In the genomic region with DNA sequence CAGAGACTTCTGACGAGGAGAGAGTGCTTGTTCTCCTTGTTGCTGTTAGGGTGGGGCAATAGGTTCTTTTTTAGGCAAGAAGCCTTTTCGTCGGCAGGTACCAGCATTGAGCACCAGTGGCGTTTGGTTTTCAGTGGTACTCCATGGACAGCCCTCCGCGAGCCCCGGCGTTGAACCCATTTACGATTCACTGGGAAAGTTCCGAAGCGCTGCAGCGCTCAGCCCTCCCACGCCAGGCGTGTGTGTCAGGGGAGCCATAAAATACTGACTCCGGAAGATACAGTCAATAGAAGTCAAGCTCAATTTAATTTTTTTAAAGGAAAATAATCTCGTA, we compare ENCODE assay signal across 8 cellular contexts. TPM values are rescaled to one million over a fixed set of nuclear protein-coding genes. Genes with fewer than 3 reads are reported as not detected.
A peak's percentile ranks its signal among the peaks of the same experiment; 100 is the strongest.
DNase-seq lines count a peak whose midpoint lies in the region; ATAC-seq and TF ChIP-seq lines count a peak whose summit lies in the region.

No MANE protein-coding gene starts in this region.

- H3K27me3 ChIP-seq in iPS-15b (ENCODE audit: control insufficient read depth, insufficient read depth, low read length): peaks cover 12% of the 10 kb centered on the region

- H3K36me3 Mint-ChIP-seq in IgD-negative memory B cell: no peaks in the 10 kb centered on the region
- peaks cover 13 to 17% of the 10 kb centered on the region in 2 donors for H3K36me3 Mint-ChIP-seq in activated naive CD4-positive, alpha-beta T cell treated with anti-CD3 and anti-CD28 coated beads, Interleukin-2, amount 50 U/mL, for 72 hours

- H3K36me3 ChIP-seq in iPS-15b (ENCODE audit: control insufficient read depth, insufficient read depth, low read length): no peaks in the 10 kb centered on the region

- no peak for TF ChIP-seq CTCF in GM10248 (IDR thresholded peaks at IDR 0.05; ENCODE audit: control extremely low read depth, extremely low read depth, low read depth, missing control alignments)

- no peaks in the 10 kb centered on the region for H3K9me3 Mint-ChIP-seq in IgD-negative memory B cell
- H3K9me3 Mint-ChIP-seq in activated naive CD4-positive, alpha-beta T cell treated with anti-CD3 and anti-CD28 coated beads, Interleukin-2, amount 50 U/mL, for 72 hours: no peaks in the 10 kb centered on the region

- H3K27ac Mint-ChIP-seq in IgD-negative memory B cell: peak overlapping the region; percentile 76 to 97 (median 97)
- peak overlapping the region; percentile 92 to 95 for H3K27ac Mint-ChIP-seq in activated naive CD4-positive, alpha-beta T cell treated with anti-CD3 and anti-CD28 coated beads, Interleukin-2, amount 50 U/mL, for 72 hours

- H3K27me3 Mint-ChIP-seq in IgD-negative memory B cell: no peaks in the 10 kb centered on the region

- peaks cover 13% of the 10 kb centered on the region for H3K4me1 ChIP-seq in iPS-15b (ENCODE audit: control insufficient read depth, insufficient read depth, low read length)

- H3K4me3 ChIP-seq in iPS-15b (ENCODE audit: low read depth, low read length): peak overlapping the region; percentile 76

- CTCF ChIA-PET in GM10248 (lab: Yijun Ruan, JAX): interaction anchor here (1.0 to 1.8 kb wide), 3 partner anchors 11 to 14 kb away, joined by 4 to 8 read pairs (median 6); no protein-coding TSS in a partner anchor

- H3K4me3 Mint-ChIP-seq in IgD-negative memory B cell: peak overlapping the region in 2 of 4 donors; percentile 90 to 96

- ATAC-seq in activated naive CD4-positive, alpha-beta T cell treated with anti-CD3 and anti-CD28 coated beads, Interleukin-2, amount 50 U/mL, for 72 hours: peak in 1 of 2 donors; percentile 48

- H3K9ac ChIP-seq in iPS-15b (ENCODE audit: low read depth, low read length): peak overlapping the region; percentile 4

- H3K4me1 Mint-ChIP-seq in IgD-negative memory B cell: peaks cover 7 to 12% (median 9%) of the 10 kb centered on the region in 3 donors

- no peaks in the 10 kb centered on the region for H3K9me3 ChIP-seq in iPS-15b (ENCODE audit: control insufficient read depth, insufficient read depth, low read length)

- POLR2A ChIA-PET in GM10248 (lab: Yijun Ruan, JAX): interaction anchor here (0.7 kb wide), 1 partner anchor 489 kb away, joined by 3 read pairs; a partner anchor contains a TSS

- DNase-seq in CD1c-positive myeloid dendritic cell (ENCODE audit: extremely low spot score) (peak; percentile 82), GM10248 (ENCODE audit: extremely low spot score) (no peak), NCI-H2029 (lab: John Stamatoyannopoulos, UW) (no peak), NCI-H2107 treated with DMSO at 0.1 percent for 48 hours (lab: John Stamatoyannopoulos, UW; ENCODE audit: unreplicated experiment) (no peak)
- no peak for DNase-seq in activated naive CD4-positive, alpha-beta T cell treated with anti-CD3 and anti-CD28 coated beads, Interleukin-2, amount 50 U/mL, for 72 hours (ENCODE audit: low spot score in 2 of 2)
- DNase-seq in stimulated activated CD4-positive, alpha-beta T cell treated with anti-CD3 and anti-CD28 coated beads, Interleukin-2, amount 100 ng/mL, for 4 hours (ENCODE audit: low read depth): peak; percentile 45

RNA-seq across cellular contexts. Expression of a gene that starts 0.5 kb away (rescaled TPM):
- polyA plus RNA-seq in IgD-negative memory B cell: 41.2 TPM
- 10 to 100 TPM; 59.4 to 63.4 TPM for total RNA-seq in activated naive CD4-positive, alpha-beta T cell treated with anti-CD3 and anti-CD28 coated beads, Interleukin-2, amount 50 U/mL, for 72 hours

Comparison
In these comparisons a context has a peak if more than half of its experiments do, and no peak if none do; other contexts are left out.
1. DNase-seq: peak in CD1c-positive myeloid dendritic cell (single experiment) and stimulated activated CD4-positive, alpha-beta T cell treated with anti-CD3 and anti-CD28 coated beads, Interleukin-2, amount 100 ng/mL, for 4 hours (single experiment); none in activated naive CD4-positive, alpha-beta T cell treated with anti-CD3 and anti-CD28 coated beads, Interleukin-2, amount 50 U/mL, for 72 hours (0 of 2), GM10248 (single experiment), NCI-H2029 (single experiment) and NCI-H2107 treated with DMSO at 0.1 percent for 48 hours (single experiment).